In the genomic region with DNA sequence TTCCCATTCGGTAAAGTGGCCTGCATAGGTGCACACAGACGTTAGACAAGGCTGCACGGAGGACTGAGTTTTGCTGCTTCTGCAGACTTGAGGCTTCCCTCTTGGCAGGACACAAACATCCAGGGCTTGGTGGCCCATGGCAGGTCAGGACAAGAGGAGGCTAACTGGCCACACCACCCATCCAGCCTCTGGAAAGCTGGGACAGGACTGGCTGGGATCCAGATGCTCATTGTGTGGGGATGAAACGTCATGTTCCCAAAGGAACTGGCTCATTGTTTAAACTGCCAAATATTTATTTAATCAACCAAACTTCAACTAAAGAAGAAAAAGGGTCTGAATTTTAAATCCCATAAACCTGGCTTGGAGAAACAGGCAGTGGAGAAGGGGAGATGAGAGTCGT, we compare ENCODE assay signal across 1 cellular context.
TF ChIP-seq lines count a peak whose summit lies in the region.

No MANE protein-coding gene starts in this region.

TF ChIP-seq in GM12878, 131 proteins besides CTCF, POLR2A, EP300 and RAD21:
- TF ChIP-seq NFYA (IDR thresholded peaks at IDR 0.05; ENCODE audit: borderline replicate concordance, low read depth, low read length): no peak
- no peak for TF ChIP-seq CUX1 (IDR thresholded peaks at IDR 0.05; ENCODE audit: insufficient replicate concordance, low read depth, low read length)
- TF ChIP-seq MEF2A (IDR thresholded peaks at IDR 0.05; ENCODE audit: insufficient read depth, low read depth, low read length): no peak
- TF ChIP-seq ZZZ3 (IDR thresholded peaks at IDR 0.05; ENCODE audit: control insufficient read depth, insufficient read length, low read depth): no peak
- TF ChIP-seq SPI1 (IDR thresholded peaks at IDR 0.05; ENCODE audit: borderline replicate concordance, insufficient read depth, low read depth, low read length): no peak
- TF ChIP-seq ZNF274 (IDR thresholded peaks at IDR 0.05; ENCODE audit: insufficient read depth, insufficient read length): no peak
- TF ChIP-seq MXI1 (IDR thresholded peaks at IDR 0.05; ENCODE audit: low read depth, low read length): no peak
- TF ChIP-seq NFIC (IDR thresholded peaks at IDR 0.05; ENCODE audit: low read depth, low read length): no peak
- no peak for TF ChIP-seq PAX8 (IDR thresholded peaks at IDR 0.05)
- TF ChIP-seq CHD2 (IDR thresholded peaks at IDR 0.05; ENCODE audit: borderline replicate concordance, low read depth, low read length): no peak
